In genomic region chr11:61851900-61852295, GRCh38 we compare ENCODE assay signal across 16 cellular contexts.
"Had no signal": no experiment of that assay in that cellular context is flagged by ENCODE, and none has a peak within 500 bp of the region (broad histone marks: within the 10 kb centered on the region; RNA-seq: fewer than 3 reads in every experiment).

No MANE protein-coding gene starts in this region.

- DNase-seq: activated CD4-positive, alpha-beta T cell treated with anti-CD3 and anti-CD28 coated beads for 4 hours; activated CD8-positive, alpha-beta memory T cell treated with anti-CD3 and anti-CD28 coated beads, Interleukin-2, amount 50 U/mL, for 48 hours; activated gamma-delta T cell treated with Interleukin-2 at 50 U/mL for 16 hours; activated naive CD8-positive, alpha-beta T cell treated with anti-CD3 and anti-CD28 coated beads for 36 hours; activated T-cell treated with anti-CD3 and anti-CD28 coated beads, Interleukin-2, amount 50 U/mL, for 72 hours; dermis blood vessel endothelial cell; islet precursor cell; left lung; natural killer cell; psoas muscle; stimulated activated CD4-positive, alpha-beta T cell treated with anti-CD3 and anti-CD28 coated beads, Interleukin-12 subunit alpha, Interleukin-12 subunit beta, amount 100 ng/mL, for 4 hours; stimulated activated CD4-positive, alpha-beta T cell treated with anti-CD3 and anti-CD28 coated beads, Interleukin-2, amount 100 ng/mL, for 24 hours; stomach; T-helper 2 cell had no signal

- H3K27me3 Mint-ChIP-seq: activated naive CD8-positive, alpha-beta T cell treated with anti-CD3 and anti-CD28 coated beads for 36 hours had no signal

- H3K36me3 ChIP-seq: breast epithelium had no signal

- H3K4me3 ChIP-seq: breast epithelium, left lung, psoas muscle, stomach had no signal

- H3K27ac Mint-ChIP-seq: activated naive CD8-positive, alpha-beta T cell treated with anti-CD3 and anti-CD28 coated beads for 36 hours; activated T-cell treated with anti-CD3 and anti-CD28 coated beads, Interleukin-2, amount 50 U/mL, for 72 hours; memory B cell; natural killer cell had no signal

- H3K27ac ChIP-seq: left lung, psoas muscle had no signal

- H3K9me3 ChIP-seq: breast epithelium, left lung, psoas muscle, stomach had no signal

- H3K4me1 Mint-ChIP-seq: activated naive CD8-positive, alpha-beta T cell treated with anti-CD3 and anti-CD28 coated beads for 36 hours; memory B cell; natural killer cell had no signal

- H3K4me1 ChIP-seq: breast epithelium, left lung, psoas muscle, stomach had no signal

- H3K9me3 Mint-ChIP-seq: activated naive CD8-positive, alpha-beta T cell treated with anti-CD3 and anti-CD28 coated beads for 36 hours; activated T-cell treated with anti-CD3 and anti-CD28 coated beads, Interleukin-2, amount 50 U/mL, for 72 hours; memory B cell; natural killer cell had no signal

- H3K36me3 Mint-ChIP-seq: memory B cell had no signal

- ATAC-seq: activated T-cell treated with anti-CD3 and anti-CD28 coated beads, Interleukin-2, amount 50 U/mL, for 72 hours; left lung; natural killer cell had no signal

- H3K27me3 ChIP-seq: breast epithelium, left lung, stomach had no signal

- H3K4me3 Mint-ChIP-seq: activated naive CD8-positive, alpha-beta T cell treated with anti-CD3 and anti-CD28 coated beads for 36 hours; activated T-cell treated with anti-CD3 and anti-CD28 coated beads, Interleukin-2, amount 50 U/mL, for 72 hours; memory B cell; natural killer cell had no signal
